Comparison of ENCODE assay signal across 11 cellular contexts in genomic region chr10:4725917-4726606, GRCh38.
DNase-seq lines count a peak whose midpoint lies in the region; ATAC-seq and TF ChIP-seq lines count a peak whose summit lies in the region.
"Had no signal": no experiment of that assay in that cellular context is flagged by ENCODE, and none has a peak within 500 bp of the region (broad histone marks: within the 10 kb centered on the region; RNA-seq: fewer than 3 reads in every experiment).

No MANE protein-coding gene starts in this region.

- H3K4me2 ChIP-seq in MM.1S (ENCODE audit: low read depth, low read length) = no peak overlapping the region

- ATAC-seq in left lung (peak; percentile 76), GM21825 (IDR thresholded peaks at IDR 0.05; ENCODE audit: unreplicated experiment) (no peak), GM19452 (IDR thresholded peaks at IDR 0.05; ENCODE audit: unreplicated experiment) (no peak)
- ATAC-seq: stimulated activated memory B cell treated with anti-CD40 and anti-IgM and Interleukin-4, amounts not matched to agents 10 μg/mL and 1 μg/mL and 100 μg/mL, for 72 hours had no signal

- no peak overlapping the region for H3K9ac ChIP-seq in MM.1S (ENCODE audit: low read length)
- H3K9ac ChIP-seq: parathyroid adenoma had no signal

- no peaks in the 10 kb centered on the region for H4K20me1 ChIP-seq in MM.1S (ENCODE audit: insufficient read depth, low read length)

- in situ Hi-C loops in astrocyte of the cerebellum (cut with HindIII; ENCODE audit: low sequenced_read_pairs) = no loop called here

- H3F3A ChIP-seq in MM.1S (ENCODE audit: insufficient read depth, low read length) = no peaks in the 10 kb centered on the region

- CTCF ChIA-PET in HEK293 (lab: Yijun Ruan, JAX) = interaction anchor here (0.6 to 1.2 kb wide), 5 partner anchors 16 to 1454 kb away, joined by 3 to 4 read pairs (median 3); no protein-coding TSS in a partner anchor

- TF ChIP-seq CTCF in HEK293 (tag by site-specific recombination; IDR thresholded peaks at IDR 0.05) (no peak), astrocyte of the cerebellum (IDR thresholded peaks at IDR 0.05; ENCODE audit: low read depth, low read length, missing control alignments) (no peak), left lung (IDR thresholded peaks at IDR 0.05) (no peak), tibial nerve (IDR thresholded peaks at IDR 0.05) (no peak), MM.1S (IDR thresholded peaks at IDR 0.05; ENCODE audit: low read length) (no peak)

- peak overlapping the region; percentile 98 for H3K27ac ChIP-seq in ACC112 (ENCODE audit: low read depth, low read length)
- no peak overlapping the region for H3K27ac ChIP-seq in HEK293 (ENCODE audit: extremely low read depth, low read depth, low read length)
- no peak overlapping the region for H3K27ac ChIP-seq in left lung
- H3K27ac ChIP-seq in tibial nerve = no peak overlapping the region
- H3K27ac ChIP-seq in MM.1S (ENCODE audit: low read length) = no peak overlapping the region
- H3K27ac ChIP-seq: parathyroid adenoma had no signal

- H3K9me2 ChIP-seq in MM.1S (replicated peaks; ENCODE audit: insufficient read depth, low read length) = no peaks in the 10 kb centered on the region

- TF ChIP-seq EP300 in tibial nerve (IDR thresholded peaks at IDR 0.05) = no peak

- no peaks in the 10 kb centered on the region for H3K27me3 ChIP-seq in ACC112 (ENCODE audit: insufficient read depth, low read length)
- no peaks in the 10 kb centered on the region for H3K27me3 ChIP-seq in left lung
- no peaks in the 10 kb centered on the region for H3K27me3 ChIP-seq in tibial nerve
- no peaks in the 10 kb centered on the region for H3K27me3 ChIP-seq in MM.1S (replicated peaks; ENCODE audit: insufficient read depth, low read length)

- DNase-seq in astrocyte of the cerebellum (ENCODE audit: low read depth) (peak; percentile 50), left lung (no peak), tibial nerve (ENCODE audit: low spot score in 2 of 2) (no peak), MM.1S (no peak)
- DNase-seq: NCI-H526 treated with DMSO at 0.1 percent for 48 hours had no signal

- H3K4me1 ChIP-seq in ACC112 (ENCODE audit: control insufficient read depth, insufficient read depth, low read length, unreplicated experiment) (peaks cover 16% of the 10 kb centered on the region), HEK293 (ENCODE audit: control insufficient read depth, insufficient read depth, low read length) (no peaks in the 10 kb centered on the region), left lung (no peaks in the 10 kb centered on the region), tibial nerve (no peaks in the 10 kb centered on the region), MM.1S (ENCODE audit: low read length) (no peaks in the 10 kb centered on the region)
- H3K4me1 ChIP-seq: parathyroid adenoma had no signal

- H2AFZ ChIP-seq in ACC112 (ENCODE audit: low read length, unreplicated experiment) = peak overlapping the region; percentile 61
- H2AFZ ChIP-seq in MM.1S (ENCODE audit: low read length) = no peak overlapping the region
- H2AFZ ChIP-seq: parathyroid adenoma had no signal

- POLR2A ChIA-PET in HEK293 (lab: Yijun Ruan, JAX) = interaction anchor here (1.0 kb wide), 1 partner anchor 941 kb away, joined by 3 read pairs; the partner anchor contains the start of gene KLF6

- TF ChIP-seq POLR2A in tibial nerve (IDR thresholded peaks at IDR 0.05) = no peak

- WGBS in tibial nerve, 2 donors = 56% methylated on average over 4 of the region's 4 CpGs

- H3K36me3 ChIP-seq in ACC112 (ENCODE audit: insufficient read depth, low read length) = no peaks in the 10 kb centered on the region
- no peaks in the 10 kb centered on the region for H3K36me3 ChIP-seq in HEK293 (ENCODE audit: control insufficient read depth in 2 of 2, insufficient read depth in 1 of 2, low read length in 2 of 2)
- H3K36me3 ChIP-seq in left lung = no peaks in the 10 kb centered on the region
- H3K36me3 ChIP-seq in tibial nerve = no peaks in the 10 kb centered on the region
- H3K36me3 ChIP-seq in MM.1S (replicated peaks; ENCODE audit: insufficient read depth, low read length) = no peaks in the 10 kb centered on the region

- H3K9me3 ChIP-seq in HEK293 (ENCODE audit: control insufficient read depth, insufficient read depth, low read depth, low read length) (no peaks in the 10 kb centered on the region), left lung (no peaks in the 10 kb centered on the region), tibial nerve (no peaks in the 10 kb centered on the region), MM.1S (replicated peaks; ENCODE audit: insufficient read depth, low read length) (no peaks in the 10 kb centered on the region)

- H3K79me2 ChIP-seq in ACC112 (ENCODE audit: control insufficient read depth, insufficient read depth, low read length, unreplicated experiment) (no peaks in the 10 kb centered on the region), MM.1S (ENCODE audit: low read length) (no peaks in the 10 kb centered on the region)
- H3K79me2 ChIP-seq: parathyroid adenoma had no signal

- H3K4me3 ChIP-seq in ACC112 (ENCODE audit: low read depth, low read length) (peak overlapping the region; percentile 52), HEK293 (ENCODE audit: low read depth, low read length) (no peak overlapping the region), astrocyte of the cerebellum (ENCODE audit: low read depth, low read length) (no peak overlapping the region), left lung (no peak overlapping the region), tibial nerve (no peak overlapping the region), MM.1S (ENCODE audit: low read length) (no peak overlapping the region)

- intact Hi-C loops in left lung (cut with DNase I) = no loop called here

TF ChIP-seq in HEK293, 187 proteins besides CTCF, POLR2A, EP300 and RAD21 (continues in another document):
- TF ChIP-seq ZNF514 (tag by site-specific recombination; IDR thresholded peaks at IDR 0.05) (no peak), ZNF623 (tag by site-specific recombination; IDR thresholded peaks at IDR 0.05) (no peak), MZF1 (tag by site-specific recombination; IDR thresholded peaks at IDR 0.05; ENCODE audit: borderline replicate concordance) (no peak), PBX3 (CRISPR knock-in tag; IDR thresholded peaks at IDR 0.05) (no peak), FEZF1 (tag by site-specific recombination; IDR thresholded peaks at IDR 0.05) (peak; percentile 59), ZNF24 (tag by site-specific recombination; IDR thresholded peaks at IDR 0.05) (peak; percentile 44; the same call in 1 of the 2 replicates), ZNF692 (tag by site-specific recombination; IDR thresholded peaks at IDR 0.05) (peak; percentile 87), ZNF16 (tag by site-specific recombination; IDR thresholded peaks at IDR 0.05; ENCODE audit: low read depth) (no peak), ZNF629 (tag by site-specific recombination; IDR thresholded peaks at IDR 0.05) (peak; percentile 87), ZNF549 (tag by site-specific recombination; IDR thresholded peaks at IDR 0.05) (no peak), AEBP2 (tag by site-specific recombination; IDR thresholded peaks at IDR 0.05; ENCODE audit: borderline replicate concordance) (no peak), KLF8 (tag by site-specific recombination; IDR thresholded peaks at IDR 0.05) (0 out of 2 replicates have a peak, but pooled peaks have one; percentile 23), ZNF76 (tag by site-specific recombination; IDR thresholded peaks at IDR 0.05; ENCODE audit: borderline replicate concordance, low read depth) (no peak)
